Comparison of ENCODE assay signal across 8 cellular contexts in the genomic region with DNA sequence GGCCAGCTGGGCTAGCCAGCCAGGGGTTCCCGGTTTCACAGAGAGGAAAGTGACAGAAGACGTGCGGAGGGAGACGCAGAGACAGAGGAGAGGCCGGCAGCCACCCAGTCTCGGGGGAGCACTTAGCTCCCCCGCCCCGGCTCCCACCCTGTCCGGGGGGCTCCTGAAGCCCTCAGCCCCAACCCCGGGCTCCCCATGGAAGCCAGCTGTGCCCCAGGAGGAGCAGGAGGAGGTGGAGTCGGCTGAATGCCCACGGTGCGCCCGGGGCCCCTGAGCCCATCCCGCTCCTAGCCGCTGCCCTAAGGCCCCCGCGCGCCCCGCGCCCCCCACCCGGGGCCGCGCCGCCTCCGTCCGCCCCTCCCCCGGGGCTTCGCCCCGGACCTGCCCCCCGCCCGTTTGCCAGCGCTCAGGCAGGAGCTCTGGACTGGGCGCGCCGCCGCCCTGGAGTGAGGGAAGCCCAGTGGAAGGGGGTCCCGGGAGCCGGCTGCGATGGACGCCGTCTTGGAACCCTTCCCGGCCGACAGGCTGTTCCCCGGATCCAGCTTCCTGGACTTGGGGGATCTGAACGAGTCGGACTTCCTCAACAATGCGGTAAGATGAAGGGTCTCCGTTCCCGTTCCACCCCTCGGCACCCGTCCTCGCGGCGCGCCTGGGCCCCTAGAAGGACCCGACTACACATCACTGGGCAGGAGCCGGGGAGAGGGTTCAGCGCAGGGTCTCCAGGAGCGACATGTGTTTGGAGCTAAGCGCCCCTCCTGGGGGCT. TPM values are rescaled to one million over a fixed set of nuclear protein-coding genes. Genes with fewer than 3 reads are reported as not detected.
A peak's percentile ranks its signal among the peaks of the same experiment; 100 is the strongest.
DNase-seq lines count a peak whose midpoint lies in the region; ATAC-seq and TF ChIP-seq lines count a peak whose summit lies in the region.

A gene with protein sequence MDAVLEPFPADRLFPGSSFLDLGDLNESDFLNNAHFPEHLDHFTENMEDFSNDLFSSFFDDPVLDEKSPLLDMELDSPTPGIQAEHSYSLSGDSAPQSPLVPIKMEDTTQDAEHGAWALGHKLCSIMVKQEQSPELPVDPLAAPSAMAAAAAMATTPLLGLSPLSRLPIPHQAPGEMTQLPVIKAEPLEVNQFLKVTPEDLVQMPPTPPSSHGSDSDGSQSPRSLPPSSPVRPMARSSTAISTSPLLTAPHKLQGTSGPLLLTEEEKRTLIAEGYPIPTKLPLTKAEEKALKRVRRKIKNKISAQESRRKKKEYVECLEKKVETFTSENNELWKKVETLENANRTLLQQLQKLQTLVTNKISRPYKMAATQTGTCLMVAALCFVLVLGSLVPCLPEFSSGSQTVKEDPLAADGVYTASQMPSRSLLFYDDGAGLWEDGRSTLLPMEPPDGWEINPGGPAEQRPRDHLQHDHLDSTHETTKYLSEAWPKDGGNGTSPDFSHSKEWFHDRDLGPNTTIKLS (plus strand): TSS at position 40 of the 764 bp plus-strand sequence. CDS start 450 bp downstream, at position 490.

- POLR2A ChIA-PET in activated CD4-positive, alpha-beta T cell treated with anti-CD3 and anti-CD28 coated beads, Interleukin-2, amount 10 ng/mL, durations not matched to agents 7 days and 5 days (lab: Charles Lee), result no interaction called here

- H3K27ac ChIP-seq in left lung, result peak within 1 kb of the TSS; percentile 57 to 83

- no peaks in the 10 kb centered on the region for H3K9me3 ChIP-seq in left lung

- no peak for TF ChIP-seq CTCF in astrocyte of the cerebellum (IDR thresholded peaks at IDR 0.05; ENCODE audit: low read depth, low read length, missing control alignments)
- TF ChIP-seq CTCF in left lung (IDR thresholded peaks at IDR 0.05), result no peak
- no peak for TF ChIP-seq CTCF in type B pancreatic cell (conservative IDR thresholded peaks at IDR 0.05)

- H3K36me3 Mint-ChIP-seq in type B pancreatic cell, result no peaks in the 10 kb centered on the region
- no peaks in the 10 kb centered on the region for H3K36me3 Mint-ChIP-seq in activated CD4-positive, alpha-beta T cell treated with anti-CD3 and anti-CD28 coated beads, Interleukin-2, amount 10 ng/mL, durations not matched to agents 7 days and 5 days (ENCODE audit: low read depth)

- intact Hi-C loops in left lung (cut with DNase I), result no loop called here

- in situ Hi-C loops in astrocyte of the cerebellum (cut with HindIII; ENCODE audit: low sequenced_read_pairs), result loop anchor here (5.0 kb wide), 1 partner anchor 36 kb away; no protein-coding TSS in a partner anchor

- H3K4me1 Mint-ChIP-seq in type B pancreatic cell (ENCODE audit: unreplicated experiment), result peaks cover 52% of the 10 kb centered on the region
- peaks cover 6% of the 10 kb centered on the region for H3K4me1 Mint-ChIP-seq in activated CD4-positive, alpha-beta T cell treated with anti-CD3 and anti-CD28 coated beads, Interleukin-2, amount 10 ng/mL, durations not matched to agents 7 days and 5 days

- H3K4me3 ChIP-seq in astrocyte of the cerebellum (ENCODE audit: low read depth, low read length) (peak within 1 kb of the TSS; percentile 96), left lung (peak within 1 kb of the TSS; percentile 59 to 64)

- CTCF ChIA-PET in activated CD4-positive, alpha-beta T cell treated with anti-CD3 and anti-CD28 coated beads, Interleukin-2, amount 10 ng/mL, durations not matched to agents 7 days and 5 days (lab: Charles Lee), result interaction anchor here (1.1 to 1.9 kb wide), 4 partner anchors 9 to 53 kb away, joined by 3 to 4 read pairs (median 3); no protein-coding TSS in a partner anchor

- peaks cover 32 to 48% of the 10 kb centered on the region in 2 donors for H3K4me1 ChIP-seq in left lung

- peak; percentile 51 for ATAC-seq in GM21390 (IDR thresholded peaks at IDR 0.05; ENCODE audit: unreplicated experiment)
- ATAC-seq in left lung, result peak; percentile 5
- ATAC-seq in GM21529 (IDR thresholded peaks at IDR 0.05; ENCODE audit: unreplicated experiment), result no peak

- H3K36me3 ChIP-seq in left lung, result no peaks in the 10 kb centered on the region

- peak within 1 kb of the TSS; percentile 82 for H3K27ac Mint-ChIP-seq in type B pancreatic cell
- no peak within 1 kb of the TSS for H3K27ac Mint-ChIP-seq in activated CD4-positive, alpha-beta T cell treated with anti-CD3 and anti-CD28 coated beads, Interleukin-2, amount 10 ng/mL, durations not matched to agents 7 days and 5 days

- peak within 1 kb of the TSS; percentile 90 for H3K4me3 Mint-ChIP-seq in type B pancreatic cell
- no peak within 1 kb of the TSS for H3K4me3 Mint-ChIP-seq in activated CD4-positive, alpha-beta T cell treated with anti-CD3 and anti-CD28 coated beads, Interleukin-2, amount 10 ng/mL, durations not matched to agents 7 days and 5 days

- peaks cover 0 to 71% of the 10 kb centered on the region in 2 donors for H3K27me3 ChIP-seq in left lung

- DNase-seq in 8988T (peak; percentile 95), astrocyte of the cerebellum (ENCODE audit: low read depth) (no peak), left lung (peak in 1 of 2 donors; percentile 75), type B pancreatic cell (ENCODE audit: extremely low spot score, unreplicated experiment) (no peak), LoVo (ENCODE audit: low spot score) (no peak)
- no peak for DNase-seq in activated CD4-positive, alpha-beta T cell treated with anti-CD3 and anti-CD28 coated beads, Interleukin-2, amount 10 ng/mL, durations not matched to agents 7 days and 5 days

- H3K9me3 Mint-ChIP-seq in type B pancreatic cell, result no peaks in the 10 kb centered on the region
- no peaks in the 10 kb centered on the region for H3K9me3 Mint-ChIP-seq in activated CD4-positive, alpha-beta T cell treated with anti-CD3 and anti-CD28 coated beads, Interleukin-2, amount 10 ng/mL, durations not matched to agents 7 days and 5 days

- H3K27me3 Mint-ChIP-seq in type B pancreatic cell, result peaks cover 32% of the 10 kb centered on the region
- H3K27me3 Mint-ChIP-seq in activated CD4-positive, alpha-beta T cell treated with anti-CD3 and anti-CD28 coated beads, Interleukin-2, amount 10 ng/mL, durations not matched to agents 7 days and 5 days, result peaks cover 59% of the 10 kb centered on the region

RNA-seq across cellular contexts. Expression of the gene that starts here (rescaled TPM):
- total RNA-seq in left lung (10 to 100 TPM; 40.5 to 59.3 TPM), type B pancreatic cell (ENCODE audit: low replicate concordance) (9.8 and 20.8 TPM in 2 replicates)
- total RNA-seq in activated CD4-positive, alpha-beta T cell treated with anti-CD3 and anti-CD28 coated beads, Interleukin-2, amount 10 ng/mL, durations not matched to agents 7 days and 5 days, result not detected

Comparison
In these comparisons a context has a peak if more than half of its experiments do, and no peak if none do; other contexts are left out.
1. RNA of the gene that starts here (total RNA-seq): 40.5 to 59.3 TPM in left lung and 9.8 to 20.8 TPM in type B pancreatic cell; not detected in activated CD4-positive, alpha-beta T cell treated with anti-CD3 and anti-CD28 coated beads, Interleukin-2, amount 10 ng/mL, durations not matched to agents 7 days and 5 days; every median in the first group is over 10 times any median in the second.